Comparison of ENCODE assay signal across 7 cellular contexts in genomic region chr19:5680083-5680436, GRCh38. TPM values are rescaled to one million over a fixed set of nuclear protein-coding genes. Genes with fewer than 3 reads are reported as not detected.
DNase-seq lines count a peak whose midpoint lies in the region; ATAC-seq and TF ChIP-seq lines count a peak whose summit lies in the region.

No MANE protein-coding gene starts in this region.

- peak overlapping the region; percentile 99 for H3K4me3 ChIP-seq in HAP-1
- peak overlapping the region; percentile 92 for H3K4me3 ChIP-seq in WERI-Rb-1 (ENCODE audit: low read depth, low read length)

- TF ChIP-seq CTCF in WERI-Rb-1 (IDR thresholded peaks at IDR 0.05; ENCODE audit: low read depth, low read length): no peak
- TF ChIP-seq CTCF in foreskin keratinocyte (conservative IDR thresholded peaks at IDR 0.05): no peak
- TF ChIP-seq CTCF in omental fat pad (IDR thresholded peaks at IDR 0.05): no peak

- H3K27me3 ChIP-seq in HAP-1 (ENCODE audit: low read depth) (no peaks in the 10 kb centered on the region), WERI-Rb-1 (ENCODE audit: insufficient read depth, low read depth, severe bottlenecking) (no peaks in the 10 kb centered on the region), foreskin keratinocyte (no peaks in the 10 kb centered on the region)

- H3K36me3 ChIP-seq in HAP-1 (replicated peaks): peaks cover 3% of the 10 kb centered on the region; the same call in 1 of the 2 replicates
- peaks cover 13% of the 10 kb centered on the region for H3K36me3 ChIP-seq in WERI-Rb-1

- H3K9me3 ChIP-seq in HAP-1: no peaks in the 10 kb centered on the region
- no peaks in the 10 kb centered on the region for H3K9me3 ChIP-seq in WERI-Rb-1 (ENCODE audit: severe bottlenecking)

- ATAC-seq in foreskin keratinocyte (no peak), omental fat pad (ENCODE audit: low FRiP score) (peak; percentile 1)

- DNase-seq in HAP-1 (ENCODE audit: low spot score in 2 of 2): no peak
- DNase-seq in WERI-Rb-1: no peak
- DNase-seq in foreskin keratinocyte: no peak
- no peak for DNase-seq in omental fat pad (ENCODE audit: low spot score)
- no peak for DNase-seq in NCI-H1694 (lab: John Stamatoyannopoulos, UW)
- no peak for DNase-seq in H4 (ENCODE audit: low spot score)
- DNase-seq in germinal center (ENCODE audit: low spot score): no peak

- peaks cover 7% of the 10 kb centered on the region for H3K4me1 ChIP-seq in HAP-1
- H3K4me1 ChIP-seq in foreskin keratinocyte: no peaks in the 10 kb centered on the region

- in situ Hi-C loops in HAP-1 (cut with MboI; ENCODE audit: low sequenced_read_pairs): no loop called here

- H3K27ac ChIP-seq in WERI-Rb-1: peak overlapping the region; percentile 89
- H3K27ac ChIP-seq in foreskin keratinocyte: peak overlapping the region; percentile 35

RNA-seq across cellular contexts. Expression of gene MICOS13, which starts 0.3 kb away (rescaled TPM):
- 89.2 and 94.0 TPM in 2 replicates for total RNA-seq in foreskin keratinocyte
- 142 and 152 TPM in 2 replicates for polyA plus RNA-seq in foreskin keratinocyte
- 10 to 100 TPM; 24.4 to 54.6 (median 40.5) TPM for total RNA-seq in omental fat pad
- 38.1 and 52.7 TPM in 2 replicates for total RNA-seq in H4 (2014; rRNA removed; shearing (Covaris generic))

RNA-seq across cellular contexts. Expression of gene HSD11B1L, which starts 0.8 kb away (rescaled TPM):
- 4.6 and 5.9 TPM in 2 replicates for total RNA-seq in foreskin keratinocyte
- polyA plus RNA-seq in foreskin keratinocyte: 7.4 and 8.8 TPM in 2 replicates
- total RNA-seq in omental fat pad: 1 to 10 TPM; 4.3 to 9.5 (median 7.8) TPM
- 2.4 and 4.9 TPM in 2 replicates for total RNA-seq in H4 (2014; rRNA removed; shearing (Covaris generic))

RNA-seq across cellular contexts. Expression of gene RPL36, which starts 10.0 kb away (rescaled TPM):
- total RNA-seq in foreskin keratinocyte (1,346 and 1,361 TPM in 2 replicates), omental fat pad (100 to 1,000 TPM; 663 to 804 (median 703) TPM)
- polyA plus RNA-seq in foreskin keratinocyte: 2,000 and 2,267 TPM in 2 replicates
- total RNA-seq in H4 (2014; rRNA removed; shearing (Covaris generic)): 933 and 1,282 TPM in 2 replicates

RNA-seq across cellular contexts. Expression of gene LONP1, which starts 39.9 kb away (rescaled TPM):
- total RNA-seq in foreskin keratinocyte (64.2 and 69.6 TPM in 2 replicates), omental fat pad (10 to 100 TPM; 49.8 to 75.9 (median 54.0) TPM)
- 55.6 and 67.1 TPM in 2 replicates for polyA plus RNA-seq in foreskin keratinocyte
- 49.1 and 81.4 TPM in 2 replicates for total RNA-seq in H4 (2014; rRNA removed; shearing (Covaris generic))

RNA-seq across cellular contexts. Expression of gene CATSPERD, which starts 40.4 kb away (rescaled TPM):
- total RNA-seq in foreskin keratinocyte: not detected in 2 replicates
- not detected in 2 replicates for polyA plus RNA-seq in foreskin keratinocyte
- total RNA-seq in omental fat pad: not detected
- total RNA-seq in H4 (2014; rRNA removed; shearing (Covaris generic)): not detected in 2 replicates
